In genomic region chr12:92736605-92737004, GRCh38 we compare ENCODE assay signal across 25 cellular contexts. TPM values are rescaled to one million over a fixed set of nuclear protein-coding genes. Genes with fewer than 3 reads are reported as not detected.
"Had no signal": no experiment of that assay in that cellular context is flagged by ENCODE, and none has a peak within 500 bp of the region (broad histone marks: within the 10 kb centered on the region; RNA-seq: fewer than 3 reads in every experiment).

No MANE protein-coding gene starts in this region.

- H3K36me3 ChIP-seq: gastroesophageal sphincter, tibial nerve had no signal

- H3K4me1 Mint-ChIP-seq: activated CD8-positive, alpha-beta memory T cell treated with anti-CD3 and anti-CD28 coated beads, Interleukin-2, amount 10 ng/mL, durations not matched to agents 7 days and 5 days; activated T-helper 17 cell treated with anti-CD3 and anti-CD28 coated beads, Interleukin-2, amount 50 U/mL, for 72 hours; endodermal cell; neural crest cell had no signal

- H3K4me3 ChIP-seq: coronary artery, gastroesophageal sphincter, mucosa of descending colon, psoas muscle, tibial nerve had no signal

- H3K36me3 Mint-ChIP-seq: activated CD8-positive, alpha-beta memory T cell treated with anti-CD3 and anti-CD28 coated beads, Interleukin-2, amount 10 ng/mL, durations not matched to agents 7 days and 5 days had no signal

- H3K27me3 ChIP-seq: gastroesophageal sphincter, tibial nerve had no signal

- H3K27me3 Mint-ChIP-seq: activated CD8-positive, alpha-beta T cell treated with anti-CD3 and anti-CD28 coated beads for 36 hours had no signal

- ATAC-seq: activated CD4-positive, CD25-positive, alpha-beta regulatory T cell treated with anti-CD3 and anti-CD28 coated beads, Interleukin-2, amount 50 U/mL, for 24 hours; activated CD8-positive, alpha-beta memory T cell treated with anti-CD3 and anti-CD28 coated beads, Interleukin-2, amount 10 ng/mL, durations not matched to agents 7 days and 5 days; activated CD8-positive, alpha-beta T cell treated with anti-CD3 and anti-CD28 coated beads for 36 hours; activated T-helper 17 cell treated with anti-CD3 and anti-CD28 coated beads, Interleukin-2, amount 50 U/mL, for 72 hours; gastroesophageal sphincter; left ventricle myocardium superior; mucosa of descending colon; psoas muscle; right cardiac atrium; stimulated activated naive CD8-positive, alpha-beta T cell treated with anti-CD3 and anti-CD28 coated beads, Interleukin-15, Interleukin-2, amounts not matched to agents 100 U/mL and 50 U/mL, for 24 hours had no signal

- H3K27ac Mint-ChIP-seq: activated CD4-positive, alpha-beta T cell treated with anti-CD3 and anti-CD28 coated beads, Interleukin-2, amount 10 ng/mL, durations not matched to agents 7 days and 5 days; activated CD8-positive, alpha-beta memory T cell treated with anti-CD3 and anti-CD28 coated beads, Interleukin-2, amount 10 ng/mL, durations not matched to agents 7 days and 5 days; activated CD8-positive, alpha-beta T cell treated with anti-CD3 and anti-CD28 coated beads for 36 hours; activated T-helper 17 cell treated with anti-CD3 and anti-CD28 coated beads, Interleukin-2, amount 50 U/mL, for 72 hours; endodermal cell had no signal

- DNase-seq: activated CD4-positive, alpha-beta T cell treated with anti-CD3 and anti-CD28 coated beads, Interleukin-2, amount 10 ng/mL, durations not matched to agents 7 days and 5 days; activated CD8-positive, alpha-beta memory T cell treated with anti-CD3 and anti-CD28 coated beads, Interleukin-2, amount 10 ng/mL, durations not matched to agents 7 days and 5 days; activated CD8-positive, alpha-beta T cell treated with anti-CD3 and anti-CD28 coated beads for 36 hours; activated T-cell treated with anti-CD3 and anti-CD28 coated beads for 4 hours; amygdala; cerebellar nuclear complex; endodermal cell; head of caudate nucleus; hypothalamus; left ventricle myocardium superior; mesenchymal stem cell; mucosa of descending colon; psoas muscle; right cardiac atrium; stimulated activated CD4-positive, alpha-beta T cell treated with anti-CD3 and anti-CD28 coated beads, Interleukin-4, amount 100 ng/mL, for 4 hours; stimulated activated naive CD8-positive, alpha-beta T cell treated with anti-CD3 and anti-CD28 coated beads, Interleukin-15, Interleukin-2, amounts not matched to agents 100 U/mL and 50 U/mL, for 24 hours had no signal

- H3K9me3 ChIP-seq: gastroesophageal sphincter, mucosa of descending colon, psoas muscle, tibial nerve had no signal

- H3K9me3 Mint-ChIP-seq: activated CD4-positive, alpha-beta T cell treated with anti-CD3 and anti-CD28 coated beads, Interleukin-2, amount 10 ng/mL, durations not matched to agents 7 days and 5 days; activated CD8-positive, alpha-beta T cell treated with anti-CD3 and anti-CD28 coated beads for 36 hours; activated T-helper 17 cell treated with anti-CD3 and anti-CD28 coated beads, Interleukin-2, amount 50 U/mL, for 72 hours; endodermal cell had no signal

- H3K4me3 Mint-ChIP-seq: activated CD4-positive, alpha-beta T cell treated with anti-CD3 and anti-CD28 coated beads, Interleukin-2, amount 10 ng/mL, durations not matched to agents 7 days and 5 days; activated CD8-positive, alpha-beta memory T cell treated with anti-CD3 and anti-CD28 coated beads, Interleukin-2, amount 10 ng/mL, durations not matched to agents 7 days and 5 days; activated CD8-positive, alpha-beta T cell treated with anti-CD3 and anti-CD28 coated beads for 36 hours; activated T-helper 17 cell treated with anti-CD3 and anti-CD28 coated beads, Interleukin-2, amount 50 U/mL, for 72 hours; endodermal cell; neural crest cell had no signal

- H3K27ac ChIP-seq: coronary artery, gastroesophageal sphincter, psoas muscle had no signal

RNA-seq across cellular contexts. Expression of gene PLEKHG7, which starts 33.8 kb away (rescaled TPM):
- total RNA-seq: activated CD4-positive, alpha-beta T cell treated with anti-CD3 and anti-CD28 coated beads, Interleukin-2, amount 10 ng/mL, durations not matched to agents 7 days and 5 days; activated CD8-positive, alpha-beta memory T cell treated with anti-CD3 and anti-CD28 coated beads, Interleukin-2, amount 10 ng/mL, durations not matched to agents 7 days and 5 days; activated CD8-positive, alpha-beta T cell treated with anti-CD3 and anti-CD28 coated beads for 36 hours; activated T-helper 17 cell treated with anti-CD3 and anti-CD28 coated beads, Interleukin-2, amount 50 U/mL, for 72 hours; bronchial epithelial cell; endodermal cell; gastroesophageal sphincter; left ventricle myocardium superior; neural crest cell; osteoblast; psoas muscle; right cardiac atrium; T-helper 2 cell treated with Interferon-gamma antibody and Interleukin-4, amounts not matched to agents 100 ng/mL and 5 ng/mL, for 36 hours had no signal
- polyA plus RNA-seq: psoas muscle, right cardiac atrium had no signal
